ENCODE assay signal across 8 cellular contexts in the genomic region with DNA sequence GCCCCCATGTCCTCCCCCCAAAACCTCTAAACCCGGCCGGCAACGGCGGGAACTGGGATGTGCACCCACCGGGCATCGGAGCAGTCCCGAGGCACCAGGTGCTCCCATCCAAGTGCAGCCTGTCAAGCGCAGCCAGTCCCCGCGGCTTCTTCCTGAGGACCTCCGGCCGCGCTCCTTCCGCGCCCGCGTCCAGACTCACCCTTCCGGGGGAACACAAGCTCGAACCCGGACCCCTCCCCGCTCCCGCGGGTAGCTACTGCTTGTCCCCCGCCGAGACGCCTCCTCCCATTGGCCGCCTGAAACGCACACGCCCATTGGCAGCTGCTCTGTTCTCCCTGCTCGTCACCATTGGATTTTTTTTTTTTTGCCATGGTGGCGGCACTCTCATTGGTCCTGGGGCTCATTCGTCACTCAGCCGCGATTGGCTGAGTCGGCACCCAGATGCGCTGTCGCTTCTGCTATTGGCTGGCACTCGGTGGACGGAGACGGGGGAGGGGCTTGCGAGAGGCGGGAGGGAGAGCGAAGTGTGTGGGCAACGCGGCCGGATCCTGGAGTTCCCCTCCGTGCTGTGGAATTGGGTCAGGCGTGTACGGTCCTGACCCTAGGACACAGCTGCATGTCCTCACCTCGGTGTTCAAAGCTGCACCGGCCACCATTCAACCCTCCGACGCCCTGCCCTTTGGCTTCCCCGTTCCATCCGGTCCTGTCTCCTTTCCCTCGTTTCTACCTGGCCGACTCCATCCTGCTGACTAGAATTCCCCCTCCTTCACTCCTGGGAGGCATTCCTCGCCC. TPM values are rescaled to one million over a fixed set of nuclear protein-coding genes. Genes with fewer than 3 reads are reported as not detected.
DNase-seq lines count a peak whose midpoint lies in the region; ATAC-seq and TF ChIP-seq lines count a peak whose summit lies in the region.

A gene (minus strand): TSS at position 262 of the 792 bp plus-strand sequence. CDS start 2,166 bp downstream, outside the sequence.

- POLR2A ChIA-PET in HEK293T (lab: Yijun Ruan, JAX) = interaction anchor here (0.6 to 2.2 kb wide), 29 partner anchors 8 to 186 kb away, joined by 3 to 23 read pairs (median 4); a partner anchor contains a TSS

- CTCF ChIA-PET in HEK293T (lab: Yijun Ruan, JAX) = interaction anchor here (0.5 to 1.9 kb wide), 7 partner anchors 8 to 122 kb away, joined by 3 to 11 read pairs (median 4); a partner anchor contains a TSS

- ATAC-seq in foreskin keratinocyte = peak; percentile 91

- DNase-seq in GF-D8 (lab: John Stamatoyannopoulos, UW) = peak; percentile 97
- peak; percentile 99 for DNase-seq in HEK293T (ENCODE audit: extremely low spot score)
- DNase-seq in MV-4-11 (lab: John Stamatoyannopoulos, UW) = peak; percentile 100
- DNase-seq in SK-MEL-5 (ENCODE audit: low read depth, low spot score) = peak; percentile 98
- DNase-seq in activated naive CD4-positive, alpha-beta T cell treated with Interleukin-2 at 50 U/mL for 16 hours = peak; percentile 96
- peak; percentile 93 to 96 for DNase-seq in foreskin keratinocyte

- H3K27me3 ChIP-seq in foreskin keratinocyte = no peaks in the 10 kb centered on the region
- no peaks in the 10 kb centered on the region for H3K27me3 ChIP-seq in neuron (ENCODE audit: insufficient read depth, low read length)
- H3K27me3 ChIP-seq in subcutaneous abdominal adipose tissue (ENCODE audit: control insufficient read depth in 5 of 5, insufficient read depth in 4 of 5, low read length in 5 of 5) = no peaks in the 10 kb centered on the region

- H3K9ac ChIP-seq in subcutaneous abdominal adipose tissue (ENCODE audit: low read length in 5 of 5) = peak within 1 kb of the TSS; percentile 73 to 97 (median 88)

- H3K27ac ChIP-seq in foreskin keratinocyte (peak within 1 kb of the TSS; percentile 33), subcutaneous abdominal adipose tissue (ENCODE audit: low read depth, low read length) (peak within 1 kb of the TSS; percentile 82)

- H3K36me3 ChIP-seq in neuron (ENCODE audit: insufficient read depth, low read length) = peaks cover 13% of the 10 kb centered on the region
- H3K36me3 ChIP-seq in subcutaneous abdominal adipose tissue (ENCODE audit: control insufficient read depth in 5 of 5, insufficient read depth in 5 of 5, low read length in 5 of 5) = peaks cover 0 to 15% (median 14%) of the 10 kb centered on the region in 5 donors

- peak within 1 kb of the TSS; percentile 92 for H2AFZ ChIP-seq in neuron (ENCODE audit: low read depth, low read length)

- H3K4me3 ChIP-seq in neuron (ENCODE audit: low read length) = peak within 1 kb of the TSS; percentile 86
- peak within 1 kb of the TSS; percentile 87 to 96 (median 91) for H3K4me3 ChIP-seq in subcutaneous abdominal adipose tissue (ENCODE audit: low read depth in 1 of 5, low read length in 5 of 5)

- in situ Hi-C loops in SK-MEL-5 (cut with HindIII; ENCODE audit: low pct_unique_long_range_greater_than_20kb, low sequenced_read_pairs) = no loop called here

- H3K4me1 ChIP-seq in foreskin keratinocyte (no peaks in the 10 kb centered on the region), neuron (ENCODE audit: insufficient read depth, low read length) (peaks cover 11% of the 10 kb centered on the region), subcutaneous abdominal adipose tissue (ENCODE audit: control insufficient read depth in 5 of 5, insufficient read depth in 5 of 5, low read length in 5 of 5) (peaks cover 4 to 19% (median 17%) of the 10 kb centered on the region in 5 donors)

- H3K9me3 ChIP-seq in neuron (ENCODE audit: low read length) (no peaks in the 10 kb centered on the region), subcutaneous abdominal adipose tissue (ENCODE audit: control insufficient read depth in 5 of 5, low read length in 5 of 5) (no peaks in the 10 kb centered on the region)

- no peak for TF ChIP-seq CTCF in foreskin keratinocyte (conservative IDR thresholded peaks at IDR 0.05)

TF ChIP-seq in HEK293T, 16 proteins besides CTCF, POLR2A, EP300 and RAD21:
- TF ChIP-seq CTBP1 (IDR thresholded peaks at IDR 0.05; ENCODE audit: borderline replicate concordance) (no peak), HDGF (IDR thresholded peaks at IDR 0.05; ENCODE audit: borderline replicate concordance) (0 out of 2 replicates have a peak, but pooled peaks have one; percentile 79), ELF4 (IDR thresholded peaks at IDR 0.05) (no peak), L3MBTL2 (conservative IDR thresholded peaks at IDR 0.05) (peak; percentile 94), FOXK2 (IDR thresholded peaks at IDR 0.05) (no peak), TARDBP (IDR thresholded peaks at IDR 0.05) (no peak), LEF1 (IDR thresholded peaks at IDR 0.05; ENCODE audit: borderline replicate concordance) (no peak), SUZ12 (IDR thresholded peaks at IDR 0.05) (no peak), FOXM1 (IDR thresholded peaks at IDR 0.05; ENCODE audit: borderline replicate concordance) (no peak), ZNF384 (IDR thresholded peaks at IDR 0.05) (peak; percentile 100), BHLHE40 (IDR thresholded peaks at IDR 0.05; ENCODE audit: borderline replicate concordance) (no peak), ARNT (IDR thresholded peaks at IDR 0.05) (no peak), NFRKB (IDR thresholded peaks at IDR 0.05) (no peak), SP1 (IDR thresholded peaks at IDR 0.05) (no peak), FOXA1 (IDR thresholded peaks at IDR 0.05) (no peak)
- TF ChIP-seq, protein P1, sequence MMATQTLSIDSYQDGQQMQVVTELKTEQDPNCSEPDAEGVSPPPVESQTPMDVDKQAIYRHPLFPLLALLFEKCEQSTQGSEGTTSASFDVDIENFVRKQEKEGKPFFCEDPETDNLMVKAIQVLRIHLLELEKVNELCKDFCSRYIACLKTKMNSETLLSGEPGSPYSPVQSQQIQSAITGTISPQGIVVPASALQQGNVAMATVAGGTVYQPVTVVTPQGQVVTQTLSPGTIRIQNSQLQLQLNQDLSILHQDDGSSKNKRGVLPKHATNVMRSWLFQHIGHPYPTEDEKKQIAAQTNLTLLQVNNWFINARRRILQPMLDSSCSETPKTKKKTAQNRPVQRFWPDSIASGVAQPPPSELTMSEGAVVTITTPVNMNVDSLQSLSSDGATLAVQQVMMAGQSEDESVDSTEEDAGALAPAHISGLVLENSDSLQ (IDR thresholded peaks at IDR 0.05) = peak; percentile 69

RNA-seq across cellular contexts. Expression of the gene that starts here (rescaled TPM):
- total RNA-seq in SK-MEL-5 (2014; rRNA removed; shearing (Covaris generic)) = 26.5 and 31.6 TPM in 2 replicates
- polyA plus RNA-seq in SK-MEL-5 (2015; cell fraction: cytosol; rRNA removed) = 34.1 and 41.1 TPM in 2 replicates
- 436 and 495 TPM in 2 replicates for polyA plus RNA-seq in SK-MEL-5 (2015; cell fraction: nucleus; rRNA removed)
- 94.7 and 97.5 TPM in 2 replicates for total RNA-seq in foreskin keratinocyte
- polyA plus RNA-seq in foreskin keratinocyte = 97.5 and 102 TPM in 2 replicates

Comparison
In these comparisons a context has a peak if more than half of its experiments do, and no peak if none do; other contexts are left out.
1. Peak in every context shown above with its lines: DNase-seq, ATAC-seq, H3K4me3 ChIP-seq and H3K27ac ChIP-seq.